ENCODE assay signal across 8 cellular contexts in genomic region chr11:90222152-90222458, GRCh38. TPM values are rescaled to one million over a fixed set of nuclear protein-coding genes. Genes with fewer than 3 reads are reported as not detected.
DNase-seq lines count a peak whose midpoint lies in the region; ATAC-seq and TF ChIP-seq lines count a peak whose summit lies in the region.

No MANE protein-coding gene starts in this region.

- peaks cover 6% of the 10 kb centered on the region for H3K9me3 Mint-ChIP-seq in T-helper 2 cell treated with Interferon-gamma antibody and Interleukin-4, amounts not matched to agents 5 μg/mL and 100 μg/mL, for 36 hours

- peak overlapping the region; percentile 96 for H3K4me3 Mint-ChIP-seq in T-helper 2 cell treated with Interferon-gamma antibody and Interleukin-4, amounts not matched to agents 5 μg/mL and 100 μg/mL, for 36 hours

- no TSS peak for BruUV-seq in PC-9 (replicated peaks; lab: Mats Ljungman, UMichigan)

- H3K4me1 Mint-ChIP-seq in T-helper 2 cell treated with Interferon-gamma antibody and Interleukin-4, amounts not matched to agents 5 μg/mL and 100 μg/mL, for 36 hours (ENCODE audit: low read depth) = peaks cover 32% of the 10 kb centered on the region

- H3K4me2 ChIP-seq in PC-9 (peak overlapping the region; percentile 82), trophoblast cell (ENCODE audit: low read length) (peak overlapping the region; percentile 63)

- H3K9me3 ChIP-seq in PC-9 (ENCODE audit: insufficient read depth, low read depth) (no peaks in the 10 kb centered on the region; the same call in 1 of the 2 replicates), esophagus squamous epithelium (no peaks in the 10 kb centered on the region), trophoblast cell (ENCODE audit: insufficient read depth, low read depth, low read length) (no peaks in the 10 kb centered on the region)

- ATAC-seq in HG02610 (IDR thresholded peaks at IDR 0.05; ENCODE audit: unreplicated experiment) = no peak

- peak overlapping the region; percentile 56 for H3K27ac ChIP-seq in PC-9
- H3K27ac ChIP-seq in esophagus squamous epithelium = peak overlapping the region; percentile 86 to 96 (median 94)
- H3K27ac ChIP-seq in trophoblast cell (ENCODE audit: low read depth, low read length) = no peak overlapping the region

- peak overlapping the region; percentile 88 for H3K4me3 ChIP-seq in PC-9
- peak overlapping the region; percentile 72 to 97 (median 88) for H3K4me3 ChIP-seq in esophagus squamous epithelium
- peak overlapping the region; percentile 90 for H3K4me3 ChIP-seq in trophoblast cell (ENCODE audit: low read depth, low read length)

- H3K79me1 ChIP-seq in trophoblast cell (ENCODE audit: low read length) = peaks cover 6% of the 10 kb centered on the region

- H2AK5ac ChIP-seq in trophoblast cell (ENCODE audit: low read length) = no peak overlapping the region

- 0 to 2% methylated on average over 9 to 11 of the region's 11 CpGs for WGBS in esophagus squamous epithelium, 2 donors
- WGBS in trophoblast cell (ENCODE audit: extremely low coverage, insufficient coverage, insufficient read length) = no CpG with 5 or more reads among the region's 11 CpGs

- H4K12ac ChIP-seq in trophoblast cell (ENCODE audit: low read depth, low read length) = no peak overlapping the region

- intact Hi-C loops in PC-9 (cut with micrococcal nuclease; ENCODE audit: unreplicated experiment) (no loop called here), esophagus squamous epithelium (cut with DNase I) (no loop called here)

- DNase-seq in T-helper 2 cell treated with Interferon-gamma antibody and Interleukin-4, amounts not matched to agents 5 μg/mL and 100 μg/mL, for 36 hours (ENCODE audit: low spot score) = no peak
- DNase-seq in T-helper 2 cell (no peak), PC-9 (no peak), esophagus squamous epithelium (lab: John Stamatoyannopoulos, UW) (no peak), trophoblast cell (no peak), ureter (ENCODE audit: low spot score) (no peak), GOT3 (lab: John Stamatoyannopoulos, UW) (no peak)

- H2BK120ac ChIP-seq in trophoblast cell (ENCODE audit: insufficient read depth, low read length, poor library complexity) = no peak overlapping the region

- peaks cover 19% of the 10 kb centered on the region; the same call in 1 of the 2 replicates for H3K36me3 ChIP-seq in PC-9 (ENCODE audit: low read depth)
- peaks cover 0 to 7% (median 0%) of the 10 kb centered on the region in 3 donors for H3K36me3 ChIP-seq in esophagus squamous epithelium
- H3K36me3 ChIP-seq in trophoblast cell (ENCODE audit: control insufficient read depth in 1 of 2, insufficient read depth in 2 of 2, low read length in 2 of 2) = peaks cover 0 to 2% of the 10 kb centered on the region in 2 experiments

- peak overlapping the region; percentile 94 for H3K27ac Mint-ChIP-seq in T-helper 2 cell treated with Interferon-gamma antibody and Interleukin-4, amounts not matched to agents 5 μg/mL and 100 μg/mL, for 36 hours

- H2AFZ ChIP-seq in PC-9 (peak overlapping the region; percentile 100), trophoblast cell (ENCODE audit: insufficient read depth, low read length, poor library complexity) (no peak overlapping the region)

- H3K9me2 ChIP-seq in PC-9 (ENCODE audit: insufficient read depth) = no peaks in the 10 kb centered on the region

- no peak overlapping the region for H4K91ac ChIP-seq in trophoblast cell (ENCODE audit: low read depth, low read length)

- no peak overlapping the region for H3K18ac ChIP-seq in trophoblast cell (ENCODE audit: low read length)

- H3K4ac ChIP-seq in trophoblast cell (ENCODE audit: low read depth, low read length) = peak overlapping the region; percentile 95

- no peak overlapping the region for H3K23ac ChIP-seq in trophoblast cell (ENCODE audit: low read length)

- H4K20me1 ChIP-seq in PC-9 (ENCODE audit: insufficient read depth) = peaks cover 50% of the 10 kb centered on the region

- no peaks in the 10 kb centered on the region for H3K27me3 Mint-ChIP-seq in T-helper 2 cell treated with Interferon-gamma antibody and Interleukin-4, amounts not matched to agents 5 μg/mL and 100 μg/mL, for 36 hours (ENCODE audit: low read depth)

- no peak overlapping the region for H4K8ac ChIP-seq in trophoblast cell (ENCODE audit: low read depth, low read length)

- no peaks in the 10 kb centered on the region for H3K27me3 ChIP-seq in PC-9 (ENCODE audit: insufficient read depth, low read depth)
- H3K27me3 ChIP-seq in esophagus squamous epithelium = no peaks in the 10 kb centered on the region
- no peaks in the 10 kb centered on the region for H3K27me3 ChIP-seq in trophoblast cell (ENCODE audit: insufficient read depth, low read length)

- CTCF ChIA-PET in PC-9 (lab: Charles Lee) = no interaction called here

- peaks cover 33% of the 10 kb centered on the region for H3K36me3 Mint-ChIP-seq in T-helper 2 cell treated with Interferon-gamma antibody and Interleukin-4, amounts not matched to agents 5 μg/mL and 100 μg/mL, for 36 hours (ENCODE audit: low read depth)

- H3F3A ChIP-seq in PC-9 (ENCODE audit: insufficient read depth, low read depth) = peaks cover 4% of the 10 kb centered on the region; the same call in 1 of the 2 replicates

- no peak overlapping the region for H2BK5ac ChIP-seq in trophoblast cell (ENCODE audit: low read depth, low read length, poor library complexity)

- no peak for TF ChIP-seq CTCF in PC-9 (conservative IDR thresholded peaks at IDR 0.05)
- no peak for TF ChIP-seq CTCF in esophagus squamous epithelium (IDR thresholded peaks at IDR 0.05)

- TF ChIP-seq POLR2A in esophagus squamous epithelium (IDR thresholded peaks at IDR 0.05) = no peak

- H2BK12ac ChIP-seq in trophoblast cell (ENCODE audit: low read length) = no peak overlapping the region

- peaks cover 45% of the 10 kb centered on the region for H3K4me1 ChIP-seq in PC-9 (replicated peaks; ENCODE audit: insufficient read depth)
- peaks cover 9 to 67% (median 36%) of the 10 kb centered on the region in 3 donors for H3K4me1 ChIP-seq in esophagus squamous epithelium
- H3K4me1 ChIP-seq in trophoblast cell (ENCODE audit: control insufficient read depth in 1 of 2, insufficient read depth in 2 of 2, low read length in 2 of 2) = peaks cover 2 to 3% of the 10 kb centered on the region in 2 experiments

- POLR2A ChIA-PET in PC-9 (lab: Charles Lee; ENCODE audit: unreplicated experiment) = no interaction called here

- H3K9ac ChIP-seq in trophoblast cell (ENCODE audit: low read length) = peak overlapping the region; percentile 25

- H3K79me2 ChIP-seq in PC-9 (ENCODE audit: low read depth) = peaks cover 64% of the 10 kb centered on the region
- peaks cover 15% of the 10 kb centered on the region for H3K79me2 ChIP-seq in trophoblast cell (ENCODE audit: control insufficient read depth, insufficient read depth, low read length, poor library complexity)

- peak overlapping the region; percentile 81 for H3K14ac ChIP-seq in trophoblast cell (ENCODE audit: low read length)

RNA-seq across cellular contexts. Expression of gene CHORDC1, which starts 0.7 kb away (rescaled TPM):
- total RNA-seq in PC-9 (2021) = 34.6 and 70.5 TPM in 2 replicates
- 10 to 100 TPM; 23.1 to 64.8 (median 36.5) TPM for total RNA-seq in esophagus squamous epithelium
- 35.5 and 35.6 TPM in 2 replicates for polyA plus RNA-seq in trophoblast cell (2013)
- total RNA-seq in ureter = 38.9 TPM
